Comparison of ENCODE assay signal across 25 cellular contexts in genomic region chr5:120507826-120508463, GRCh38. TPM values are rescaled to one million over a fixed set of nuclear protein-coding genes. Genes with fewer than 3 reads are reported as not detected.
DNase-seq lines count a peak whose midpoint lies in the region; TF ChIP-seq lines count a peak whose summit lies in the region.
"Had no signal": no experiment of that assay in that cellular context is flagged by ENCODE, and none has a peak within 500 bp of the region (broad histone marks: within the 10 kb centered on the region; RNA-seq: fewer than 3 reads in every experiment).

No MANE protein-coding gene starts in this region.

- H2AFZ ChIP-seq in mesenchymal stem cell (ENCODE audit: low read depth, low read length) = no peak overlapping the region

- no peak overlapping the region for H4K8ac ChIP-seq in mesenchymal stem cell (ENCODE audit: low read length)

- no peak overlapping the region for H3K4me3 Mint-ChIP-seq in activated CD4-positive, alpha-beta T cell treated with anti-CD3 and anti-CD28 coated beads, Interleukin-2, amount 10 ng/mL, durations not matched to agents 24 days and 14 days
- H3K4me3 Mint-ChIP-seq: activated naive CD4-positive, alpha-beta T cell treated with anti-CD3 and anti-CD28 coated beads, Interleukin-2, amount 10 ng/mL, durations not matched to agents 7 days and 5 days; natural killer cell treated with Interleukin-12 subunit alpha and Interleukin-12 subunit beta and Interleukin-15 and Interleukin-18, amount 100 ng/mL, for 72 hours; type B pancreatic cell had no signal

- peaks cover 16% of the 10 kb centered on the region for H3K79me1 ChIP-seq in mesenchymal stem cell (replicated peaks; ENCODE audit: low read length, poor library complexity, severe bottlenecking)

- H2AK5ac ChIP-seq in mesenchymal stem cell (ENCODE audit: low read length, severe bottlenecking) = no peak overlapping the region

- H3K14ac ChIP-seq in mesenchymal stem cell (ENCODE audit: low read length in 2 of 2) = no peak overlapping the region

- H3K4me1 Mint-ChIP-seq in activated CD4-positive, alpha-beta T cell treated with anti-CD3 and anti-CD28 coated beads, Interleukin-2, amount 10 ng/mL, durations not matched to agents 24 days and 14 days = no peaks in the 10 kb centered on the region
- H3K4me1 Mint-ChIP-seq: activated naive CD4-positive, alpha-beta T cell treated with anti-CD3 and anti-CD28 coated beads, Interleukin-2, amount 10 ng/mL, durations not matched to agents 7 days and 5 days had no signal

- no peaks in the 10 kb centered on the region for H3K27me3 Mint-ChIP-seq in activated CD4-positive, alpha-beta T cell treated with anti-CD3 and anti-CD28 coated beads, Interleukin-2, amount 10 ng/mL, durations not matched to agents 24 days and 14 days
- H3K27me3 Mint-ChIP-seq: activated naive CD4-positive, alpha-beta T cell treated with anti-CD3 and anti-CD28 coated beads, Interleukin-2, amount 10 ng/mL, durations not matched to agents 7 days and 5 days; natural killer cell treated with Interleukin-12 subunit alpha and Interleukin-12 subunit beta and Interleukin-15 and Interleukin-18, amount 100 ng/mL, for 72 hours; progenitor cell of endocrine pancreas; type B pancreatic cell had no signal

- H3K18ac ChIP-seq in mesenchymal stem cell (ENCODE audit: low read depth in 1 of 2, low read length in 2 of 2) = no peak overlapping the region

- no peak overlapping the region for H3K27ac ChIP-seq in mesenchymal stem cell (ENCODE audit: low read length, poor library complexity, severe bottlenecking)
- H3K27ac ChIP-seq: ascending aorta, C4-2B, KMS-11 had no signal

- no peak overlapping the region for H2BK5ac ChIP-seq in mesenchymal stem cell (ENCODE audit: low read depth, low read length, poor library complexity, severe bottlenecking)

- no peak overlapping the region for H2BK12ac ChIP-seq in mesenchymal stem cell (ENCODE audit: low read length in 2 of 2)

- H3K4me2 ChIP-seq in mesenchymal stem cell (ENCODE audit: low read length, poor library complexity, severe bottlenecking) = no peak overlapping the region
- H3K4me2 ChIP-seq: KMS-11 had no signal

- H3K9me3 ChIP-seq in mesenchymal stem cell (ENCODE audit: control insufficient read depth, low read length) = no peaks in the 10 kb centered on the region
- H3K9me3 ChIP-seq: ascending aorta had no signal

- no peak overlapping the region for H3K27ac Mint-ChIP-seq in activated CD4-positive, alpha-beta T cell treated with anti-CD3 and anti-CD28 coated beads, Interleukin-2, amount 10 ng/mL, durations not matched to agents 24 days and 14 days
- H3K27ac Mint-ChIP-seq: activated naive CD4-positive, alpha-beta T cell treated with anti-CD3 and anti-CD28 coated beads, Interleukin-2, amount 10 ng/mL, durations not matched to agents 7 days and 5 days; natural killer cell treated with Interleukin-12 subunit alpha and Interleukin-12 subunit beta and Interleukin-15 and Interleukin-18, amount 100 ng/mL, for 72 hours; progenitor cell of endocrine pancreas; type B pancreatic cell had no signal

- no peak overlapping the region for H4K91ac ChIP-seq in mesenchymal stem cell (ENCODE audit: low read length)

- H3K23ac ChIP-seq in mesenchymal stem cell (ENCODE audit: low read length in 2 of 2) = no peak overlapping the region

- H3K27me3 ChIP-seq in mesenchymal stem cell (ENCODE audit: control insufficient read depth in 1 of 2, insufficient read depth in 1 of 2, low read length in 2 of 2) = no peaks in the 10 kb centered on the region
- H3K27me3 ChIP-seq: ascending aorta had no signal

- no peaks in the 10 kb centered on the region for H3K36me3 Mint-ChIP-seq in activated CD4-positive, alpha-beta T cell treated with anti-CD3 and anti-CD28 coated beads, Interleukin-2, amount 10 ng/mL, durations not matched to agents 24 days and 14 days (ENCODE audit: low read depth)
- H3K36me3 Mint-ChIP-seq: activated naive CD4-positive, alpha-beta T cell treated with anti-CD3 and anti-CD28 coated beads, Interleukin-2, amount 10 ng/mL, durations not matched to agents 7 days and 5 days; natural killer cell treated with Interleukin-12 subunit alpha and Interleukin-12 subunit beta and Interleukin-15 and Interleukin-18, amount 100 ng/mL, for 72 hours; type B pancreatic cell had no signal

- H3K36me3 ChIP-seq in mesenchymal stem cell (ENCODE audit: control insufficient read depth in 1 of 2, insufficient read depth in 2 of 2, low read depth in 1 of 2, low read length in 2 of 2) = no peaks in the 10 kb centered on the region
- H3K36me3 ChIP-seq: ascending aorta had no signal

- no peak overlapping the region for H3K4me3 ChIP-seq in choroid plexus epithelial cell (ENCODE audit: low read depth, low read length)
- no peak overlapping the region for H3K4me3 ChIP-seq in mesenchymal stem cell (ENCODE audit: insufficient read depth in 1 of 2, low read depth in 1 of 2, low read length in 2 of 2)
- H3K4me3 ChIP-seq: ascending aorta had no signal

- H2BK15ac ChIP-seq in mesenchymal stem cell (ENCODE audit: low read depth, poor library complexity, severe bottlenecking) = no peak overlapping the region

- no peak for TF ChIP-seq CTCF in choroid plexus epithelial cell (conservative IDR thresholded peaks at IDR 0.05; ENCODE audit: low read depth, low read length)

- H3K4ac ChIP-seq in mesenchymal stem cell (ENCODE audit: low read depth in 1 of 2, low read length in 2 of 2) = no peak overlapping the region

- no peak overlapping the region for H3K9ac ChIP-seq in mesenchymal stem cell (ENCODE audit: low read length)
- H3K9ac ChIP-seq: KMS-11 had no signal

- H2BK120ac ChIP-seq in mesenchymal stem cell (ENCODE audit: low read depth, low read length) = no peak overlapping the region

- H3K9me3 Mint-ChIP-seq in activated CD4-positive, alpha-beta T cell treated with anti-CD3 and anti-CD28 coated beads, Interleukin-2, amount 10 ng/mL, durations not matched to agents 24 days and 14 days = no peaks in the 10 kb centered on the region
- H3K9me3 Mint-ChIP-seq: activated naive CD4-positive, alpha-beta T cell treated with anti-CD3 and anti-CD28 coated beads, Interleukin-2, amount 10 ng/mL, durations not matched to agents 7 days and 5 days; type B pancreatic cell had no signal

- peak; percentile 18 for DNase-seq in AG20443 (ENCODE audit: low spot score)
- DNase-seq in NCI-H460 (ENCODE audit: extremely low read depth, low read depth) = peak; percentile 9
- DNase-seq in choroid plexus epithelial cell (ENCODE audit: low read depth) = peak; percentile 62
- DNase-seq in mesenchymal stem cell = peak; percentile 44
- DNase-seq in NCI-H748 (lab: John Stamatoyannopoulos, UW; ENCODE audit: unreplicated experiment) = no peak
- DNase-seq in GF-D8 (lab: John Stamatoyannopoulos, UW) = no peak
- DNase-seq in activated CD4-positive, alpha-beta T cell treated with anti-CD3 and anti-CD28 coated beads, Interleukin-2, amount 10 ng/mL, durations not matched to agents 24 days and 14 days = no peak
- no peak for DNase-seq in NCI-H524 (lab: John Stamatoyannopoulos, UW)
- DNase-seq: activated CD4-positive, alpha-beta T cell treated with anti-CD3 and anti-CD28 coated beads for 1 hour; activated naive CD4-positive, alpha-beta T cell treated with anti-CD3 and anti-CD28 coated beads, Interleukin-2, amount 10 ng/mL, durations not matched to agents 7 days and 5 days; effector CD8-positive, alpha-beta T cell; left cardiac atrium; midbrain; NCI-H82; PC-3; SHP77; SW 1271 had no signal

- intact Hi-C loops in activated CD4-positive, alpha-beta T cell treated with anti-CD3 and anti-CD28 coated beads, Interleukin-2, amount 10 ng/mL, durations not matched to agents 24 days and 14 days (cut with micrococcal nuclease) = no loop called here

- peaks cover 4% of the 10 kb centered on the region for H3K4me1 ChIP-seq in mesenchymal stem cell (ENCODE audit: control insufficient read depth, insufficient read depth, low read depth, low read length)

- WGBS in mesenchymal stem cell = 100% methylated on average over 1 of the region's 2 CpGs

RNA-seq across cellular contexts. Expression of gene PRR16, which starts 43.8 kb away (rescaled TPM):
- 1.1 and 1.4 TPM in 2 replicates for total RNA-seq in NCI-H460 (2014; rRNA removed; shearing (Covaris generic))
- polyA plus RNA-seq in NCI-H460 (2014; cell fraction: nucleus; rRNA removed) = 0.48 and 1.8 TPM in 2 replicates
- polyA plus RNA-seq in mesenchymal stem cell (2013, experiment 1 of 2) = 128 TPM
- polyA plus RNA-seq in mesenchymal stem cell (2013, experiment 2 of 2) = 137 TPM
- not detected in 2 replicates for total RNA-seq in activated CD4-positive, alpha-beta T cell treated with anti-CD3 and anti-CD28 coated beads, Interleukin-2, amount 10 ng/mL, durations not matched to agents 24 days and 14 days
- total RNA-seq: A673; activated CD8-positive, alpha-beta memory T cell treated with anti-CD3 and anti-CD28 coated beads for 36 hours; natural killer cell treated with Interleukin-12 subunit alpha and Interleukin-12 subunit beta and Interleukin-15 and Interleukin-18, amount 100 ng/mL, for 72 hours; progenitor cell of endocrine pancreas had no signal

Comparison
In these comparisons a context has a peak if more than half of its experiments do, and no peak if none do; other contexts are left out.
1. DNase-seq: peak in AG20443 (single experiment), NCI-H460 (single experiment), choroid plexus epithelial cell (single experiment) and mesenchymal stem cell (single experiment); none in NCI-H748 (single experiment), GF-D8 (single experiment), activated CD4-positive, alpha-beta T cell treated with anti-CD3 and anti-CD28 coated beads, Interleukin-2, amount 10 ng/mL, durations not matched to agents 24 days and 14 days (single experiment) and NCI-H524 (0 of 2).